ENCODE assay signal across 8 cellular contexts in the genomic region with DNA sequence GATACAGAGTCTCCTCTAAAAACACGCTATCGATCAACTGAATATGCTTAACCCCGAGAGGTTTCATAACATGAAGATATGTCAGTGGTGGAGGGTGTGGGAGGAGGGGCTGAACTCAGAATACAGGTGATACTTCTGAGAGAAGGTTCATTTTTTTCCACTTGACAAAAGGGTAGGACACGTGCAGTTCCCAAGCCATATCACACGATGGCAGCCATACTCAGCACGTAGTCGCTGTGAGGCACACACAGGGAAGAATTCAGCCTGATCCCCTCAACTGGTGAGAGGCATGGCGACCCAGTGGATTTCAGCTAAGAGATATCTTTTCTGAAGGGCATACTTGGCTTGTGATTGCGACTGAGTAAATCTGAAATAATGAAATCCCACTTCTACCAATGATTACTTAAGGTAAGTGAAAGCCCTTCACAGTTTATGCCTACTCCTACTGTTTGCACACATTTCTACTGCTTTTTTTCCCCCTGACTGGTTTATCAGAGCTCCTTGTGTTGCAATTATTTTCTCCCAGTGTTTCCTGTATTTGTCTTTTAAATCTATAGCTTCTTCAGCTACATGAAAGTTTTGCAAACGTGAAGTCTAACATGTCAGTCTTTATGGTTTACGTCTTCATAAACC.
A peak's percentile ranks its signal among the peaks of the same experiment; 100 is the strongest.
DNase-seq lines count a peak whose midpoint lies in the region; ATAC-seq, FAIRE-seq and TF ChIP-seq lines count a peak whose summit lies in the region.
"Had no signal": no experiment of that assay in that cellular context is flagged by ENCODE, and none has a peak within 500 bp of the region (broad histone marks: within the 10 kb centered on the region; RNA-seq: fewer than 3 reads in every experiment).

No MANE protein-coding gene starts in this region.

- peak; percentile 65 for ATAC-seq in activated naive CD8-positive, alpha-beta T cell treated with anti-CD3 and anti-CD28 coated beads, Interleukin-2, amount 10 ng/mL, durations not matched to agents 7 days and 5 days (ENCODE audit: low read depth)
- ATAC-seq in aorta (ENCODE audit: low FRiP score) (peak; percentile 59), GM21381 (IDR thresholded peaks at IDR 0.05; ENCODE audit: unreplicated experiment) (no peak)

- H3K36me3 ChIP-seq in H7 (replicated peaks; ENCODE audit: control insufficient read depth, insufficient read depth, low read length): no peaks in the 10 kb centered on the region
- H3K36me3 ChIP-seq in kidney (ENCODE audit: control insufficient read depth in 1 of 2, insufficient read depth in 2 of 2, low read length in 2 of 2): no peaks in the 10 kb centered on the region
- H3K36me3 ChIP-seq in aorta (ENCODE audit: control insufficient read depth in 1 of 2, insufficient read depth in 2 of 2, low read length in 1 of 2): no peaks in the 10 kb centered on the region

- H3K27ac ChIP-seq in kidney (ENCODE audit: low read depth in 2 of 2, low read length in 2 of 2) (peak overlapping the region; percentile 60 to 84), aorta (ENCODE audit: low read depth in 1 of 2, low read length in 2 of 2) (no peak overlapping the region)

- TF ChIP-seq CTCF in kidney (IDR thresholded peaks at IDR 0.05; ENCODE audit: borderline replicate concordance, extremely low read depth, insufficient read depth): peak; percentile 35

- no peak for FAIRE-seq in kidney (lab: Jason Lieb, UNC)

- no peaks in the 10 kb centered on the region for H3K36me3 Mint-ChIP-seq in activated naive CD8-positive, alpha-beta T cell treated with anti-CD3 and anti-CD28 coated beads, Interleukin-2, amount 10 ng/mL, durations not matched to agents 7 days and 5 days

- 46 to 47% methylated on average over 11 of the region's 11 CpGs for WGBS in aorta, 2 donors

- no peak overlapping the region for H3K4me3 ChIP-seq in H7 (ENCODE audit: insufficient read depth, low read depth, low read length)
- H3K4me3 ChIP-seq in kidney (ENCODE audit: low read length in 2 of 2): peak overlapping the region; percentile 11 to 26
- H3K4me3 ChIP-seq in aorta (ENCODE audit: low read length in 2 of 2): no peak overlapping the region
- H3K4me3 ChIP-seq: skin epidermis had no signal

- peak; percentile 19 for DNase-seq in GDM1 (lab: John Stamatoyannopoulos, UW)
- DNase-seq in H7: peak; percentile 60
- DNase-seq in NCI-H2081 treated with DMSO at 0.1 percent for 48 hours (lab: John Stamatoyannopoulos, UW): peak; percentile 16
- no peak for DNase-seq in activated naive CD8-positive, alpha-beta T cell treated with anti-CD3 and anti-CD28 coated beads, Interleukin-2, amount 10 ng/mL, durations not matched to agents 7 days and 5 days
- DNase-seq in kidney: no peak
- no peak for DNase-seq in aorta

- POLR2A ChIA-PET in activated naive CD8-positive, alpha-beta T cell treated with anti-CD3 and anti-CD28 coated beads, Interleukin-2, amount 10 ng/mL, durations not matched to agents 7 days and 5 days (lab: Charles Lee): interaction anchor here (0.7 kb wide), 1 partner anchor 132 kb away, joined by 3 read pairs; no protein-coding TSS in a partner anchor

- H3K9me3 ChIP-seq in kidney (ENCODE audit: control insufficient read depth in 1 of 2, low read length in 2 of 2) (no peaks in the 10 kb centered on the region), aorta (ENCODE audit: control insufficient read depth, low read length) (no peaks in the 10 kb centered on the region)

- peak overlapping the region in 1 of 2 donors; percentile 52 for H3K9ac ChIP-seq in kidney (ENCODE audit: low read length in 2 of 2)

- H3K4me1 ChIP-seq in kidney (ENCODE audit: control insufficient read depth in 1 of 2, insufficient read depth in 1 of 2, low read depth in 1 of 2, low read length in 2 of 2) (peaks cover 4 to 22% of the 10 kb centered on the region in 2 donors), aorta (ENCODE audit: control insufficient read depth in 1 of 2, insufficient read depth in 2 of 2, low read length in 2 of 2) (no peaks in the 10 kb centered on the region)

- peaks cover 34% of the 10 kb centered on the region for H3K27me3 Mint-ChIP-seq in activated naive CD8-positive, alpha-beta T cell treated with anti-CD3 and anti-CD28 coated beads, Interleukin-2, amount 10 ng/mL, durations not matched to agents 7 days and 5 days

- intact Hi-C loops in kidney (cut with DNase I): no loop called here
- intact Hi-C loops in aorta (cut with DNase I): loop anchor here in 1 of 2 donors (5.0 kb wide), 1 partner anchor 132 kb away; a partner anchor contains a TSS

- no peaks in the 10 kb centered on the region for H3K9me3 Mint-ChIP-seq in activated naive CD8-positive, alpha-beta T cell treated with anti-CD3 and anti-CD28 coated beads, Interleukin-2, amount 10 ng/mL, durations not matched to agents 7 days and 5 days

- no peak overlapping the region for H3K4me3 Mint-ChIP-seq in activated naive CD8-positive, alpha-beta T cell treated with anti-CD3 and anti-CD28 coated beads, Interleukin-2, amount 10 ng/mL, durations not matched to agents 7 days and 5 days

- H3K27me3 ChIP-seq in H7 (ENCODE audit: control insufficient read depth, insufficient read depth, low read length) (no peaks in the 10 kb centered on the region), aorta (ENCODE audit: control insufficient read depth in 1 of 2, insufficient read depth in 2 of 2, low read length in 1 of 2) (no peaks in the 10 kb centered on the region)

- H3K4me1 Mint-ChIP-seq in activated naive CD8-positive, alpha-beta T cell treated with anti-CD3 and anti-CD28 coated beads, Interleukin-2, amount 10 ng/mL, durations not matched to agents 7 days and 5 days: peaks cover 3% of the 10 kb centered on the region

- H3K27ac Mint-ChIP-seq in activated naive CD8-positive, alpha-beta T cell treated with anti-CD3 and anti-CD28 coated beads, Interleukin-2, amount 10 ng/mL, durations not matched to agents 7 days and 5 days: no peak overlapping the region

Comparison
In these comparisons a context has a peak if more than half of its experiments do, and no peak if none do; other contexts are left out.
1. DNase-seq: peak in GDM1 (single experiment), H7 (single experiment) and NCI-H2081 treated with DMSO at 0.1 percent for 48 hours (single experiment); none in activated naive CD8-positive, alpha-beta T cell treated with anti-CD3 and anti-CD28 coated beads, Interleukin-2, amount 10 ng/mL, durations not matched to agents 7 days and 5 days (single experiment), kidney (single experiment) and aorta (0 of 2).
2. H3K4me3 ChIP-seq: peak in kidney (2 of 2); none in H7 (single experiment) and aorta (0 of 2).
3. H3K27ac ChIP-seq: peak in kidney (2 of 2); none in aorta (0 of 2).